10 cellular contexts compared by ENCODE assay signal in the genomic region with DNA sequence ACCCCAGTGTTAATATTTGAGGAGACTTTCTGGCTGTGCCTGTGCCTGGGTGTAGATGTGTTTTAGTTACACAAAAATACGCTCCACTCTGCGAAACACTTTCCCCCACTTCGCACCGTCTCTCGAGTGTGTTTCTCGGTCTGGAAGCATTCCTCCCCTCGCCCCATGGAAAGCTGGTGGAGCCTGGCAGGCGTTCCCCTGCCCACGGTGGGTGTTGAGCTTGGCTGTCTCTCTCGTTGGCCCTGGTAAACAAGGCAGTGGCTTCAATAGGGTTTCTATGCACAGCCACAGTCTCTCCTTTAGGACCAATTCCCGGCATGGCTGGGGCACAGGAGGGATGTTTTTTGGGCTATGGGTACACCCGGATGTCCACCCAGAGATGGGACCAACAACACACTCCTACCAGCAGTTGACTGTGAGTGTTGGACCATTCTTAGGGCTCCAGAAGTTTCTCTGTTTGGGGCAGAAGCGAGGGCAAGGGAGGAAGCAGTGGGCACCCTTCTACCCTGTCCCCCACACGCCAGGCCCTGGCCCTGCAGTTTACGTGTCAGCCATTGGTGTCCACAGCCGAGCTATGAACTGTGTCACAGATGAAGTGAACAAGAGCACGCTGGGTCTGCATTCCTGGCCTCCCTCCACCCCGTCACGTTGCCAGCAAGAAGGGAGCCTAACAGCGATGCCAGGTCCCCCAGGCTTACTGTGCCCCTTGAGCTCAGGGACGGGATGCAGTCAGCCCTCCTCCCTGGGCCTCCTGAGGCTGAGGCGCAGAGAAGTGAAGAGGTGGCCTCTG.
"Had no signal": no experiment of that assay in that cellular context is flagged by ENCODE, and none has a peak within 500 bp of the region (broad histone marks: within the 10 kb centered on the region; RNA-seq: fewer than 3 reads in every experiment).

No MANE protein-coding gene starts in this region.

- H3K36me3 ChIP-seq: left lung, pancreas had no signal

- H3K9me3 ChIP-seq: left lung, pancreas had no signal

- DNase-seq: activated CD8-positive, alpha-beta memory T cell treated with anti-CD3 and anti-CD28 coated beads, Interleukin-2, amount 50 U/mL, for 48 hours; activated CD8-positive, alpha-beta T cell treated with anti-CD3 and anti-CD28 coated beads for 36 hours; mesendoderm; retina; T1000 had no signal

- ATAC-seq: activated CD8-positive, alpha-beta T cell treated with anti-CD3 and anti-CD28 coated beads for 36 hours; esophagus mucosa; left lung; pancreas; stimulated activated effector memory CD8-positive, alpha-beta T cell treated with anti-CD3 and anti-CD28 coated beads, Interleukin-12 subunit alpha, Interleukin-12 subunit beta, amount 100 ng/mL, for 72 hours had no signal

- H3K4me1 ChIP-seq: left lung, pancreas had no signal

- H3K4me3 ChIP-seq: left lung, pancreas, smooth muscle cell had no signal

- H3K27ac ChIP-seq: left lung, pancreas had no signal

- H3K27me3 ChIP-seq: left lung, pancreas had no signal
